In genomic region chr5:127419007-127419406, GRCh38 we compare ENCODE assay signal across 33 cellular contexts.
A peak's percentile ranks its signal among the peaks of the same experiment; 100 is the strongest.
DNase-seq lines count a peak whose midpoint lies in the region; ATAC-seq and TF ChIP-seq lines count a peak whose summit lies in the region.
"Had no signal": no experiment of that assay in that cellular context is flagged by ENCODE, and none has a peak within 500 bp of the region (broad histone marks: within the 10 kb centered on the region; RNA-seq: fewer than 3 reads in every experiment).

No MANE protein-coding gene starts in this region.

- H3K27me3 ChIP-seq in GM23338 (ENCODE audit: insufficient read depth), result no peaks in the 10 kb centered on the region
- H3K27me3 ChIP-seq: body of pancreas, pancreas, right atrium auricular region, testis had no signal

- no peaks in the 10 kb centered on the region for H3K36me3 ChIP-seq in GM23338 (ENCODE audit: insufficient read depth)
- H3K36me3 ChIP-seq: left ventricle myocardium inferior, pancreas, right atrium auricular region had no signal

- DNase-seq in DMS 273 (lab: John Stamatoyannopoulos, UW; ENCODE audit: unreplicated experiment) (peak; percentile 69), DMS 273 treated with DMSO at 0.1 percent for 48 hours (lab: John Stamatoyannopoulos, UW) (no peak), NCI-H1694 treated with DMSO at 0.1 percent for 48 hours (lab: John Stamatoyannopoulos, UW) (peak; percentile 80), caudate nucleus (lab: John Stamatoyannopoulos, UW) (no peak), progenitor cell of endocrine pancreas (ENCODE audit: low spot score, unreplicated experiment) (no peak), NCI-H510A (lab: John Stamatoyannopoulos, UW) (no peak), GM23338 (ENCODE audit: low spot score) (no peak)
- DNase-seq: 8988T; activated CD4-positive, alpha-beta memory T cell treated with anti-CD3 and anti-CD28 coated beads for 36 hours; activated CD4-positive, alpha-beta T cell treated with anti-CD3 and anti-CD28 coated beads for 1 hour; activated naive CD4-positive, alpha-beta T cell treated with Interleukin-2 at 50 U/mL for 16 hours; body of pancreas; Caco-2; DMS79 treated with DMSO at 0.1 percent for 48 hours; effector CD4-positive, alpha-beta T cell; GF-D8; glutamatergic neuron; GM23248; HFFc6; islet precursor cell; left ventricle myocardium inferior; mesenchymal stem cell; NCI-H1048; NCI-H510A treated with DMSO at 0.1 percent for 48 hours; pancreas; stimulated activated naive CD4-positive, alpha-beta T cell; T-helper 17 cell; testis had no signal

- H3K27ac Mint-ChIP-seq in progenitor cell of endocrine pancreas (no peak overlapping the region), GM23338 (no peak overlapping the region)
- H3K27ac Mint-ChIP-seq: activated CD4-positive, alpha-beta memory T cell treated with anti-CD3 and anti-CD28 coated beads for 36 hours; CD14-positive monocyte; HFFc6; IgD-negative memory B cell; T-helper 17 cell had no signal

- no peak for ATAC-seq in HG03432 (IDR thresholded peaks at IDR 0.05; ENCODE audit: unreplicated experiment)
- ATAC-seq in GM23338, result no peak; the same call in 2 of the 3 replicates
- ATAC-seq: body of pancreas, pancreas, T-helper 17 cell had no signal

- H3K4me1 Mint-ChIP-seq in progenitor cell of endocrine pancreas (ENCODE audit: low read depth), result no peaks in the 10 kb centered on the region
- H3K4me1 Mint-ChIP-seq in GM23338, result peaks cover 2% of the 10 kb centered on the region; the same call in 2 of the 3 replicates

- no peak overlapping the region for H2AFZ ChIP-seq in GM23338
- H2AFZ ChIP-seq: GM23248 had no signal

- no peaks in the 10 kb centered on the region for H3F3A ChIP-seq in GM23338 (replicated peaks; ENCODE audit: low read depth)

- H3K4me3 ChIP-seq in GM23338, result no peak overlapping the region
- H3K4me3 ChIP-seq: body of pancreas, GM23248, left ventricle myocardium inferior, pancreas, right atrium auricular region, smooth muscle cell, testis had no signal

- no peaks in the 10 kb centered on the region for H3K4me1 ChIP-seq in GM23338 (ENCODE audit: insufficient read depth)
- H3K4me1 ChIP-seq: body of pancreas, Caco-2, pancreas, right atrium auricular region, testis had no signal

- H3K36me3 Mint-ChIP-seq in progenitor cell of endocrine pancreas (ENCODE audit: insufficient read depth) (peaks cover 9% of the 10 kb centered on the region), GM23338 (ENCODE audit: low read depth) (peaks cover 19% of the 10 kb centered on the region)
- H3K36me3 Mint-ChIP-seq: activated CD4-positive, alpha-beta memory T cell treated with anti-CD3 and anti-CD28 coated beads for 36 hours; CD14-positive monocyte; IgD-negative memory B cell had no signal

- TF ChIP-seq CTCF in progenitor cell of endocrine pancreas (IDR thresholded peaks at IDR 0.05; ENCODE audit: unreplicated experiment), result peak; percentile 12
- peak in 1 of 2 experiments; percentile 33; a peak in 1 of 4 replicates for TF ChIP-seq CTCF in GM23338 (conservative IDR thresholded peaks at IDR 0.05; ENCODE audit: low read depth in 2 of 2)

- no peaks in the 10 kb centered on the region for H4K20me1 ChIP-seq in GM23338 (replicated peaks; ENCODE audit: insufficient read depth)

- H3K4me3 Mint-ChIP-seq in progenitor cell of endocrine pancreas (ENCODE audit: low read depth) (no peak overlapping the region), GM23338 (no peak overlapping the region)
- H3K4me3 Mint-ChIP-seq: activated CD4-positive, alpha-beta memory T cell treated with anti-CD3 and anti-CD28 coated beads for 36 hours; CD14-positive monocyte; HFFc6; IgD-negative memory B cell; T-helper 17 cell had no signal

- no peak overlapping the region for H3K4me2 ChIP-seq in GM23338
- H3K4me2 ChIP-seq: smooth muscle cell had no signal

- H3K27me3 Mint-ChIP-seq in progenitor cell of endocrine pancreas (no peaks in the 10 kb centered on the region), GM23338 (ENCODE audit: insufficient read depth, low read depth, poor library complexity) (peaks cover 2% of the 10 kb centered on the region)
- H3K27me3 Mint-ChIP-seq: activated CD4-positive, alpha-beta memory T cell treated with anti-CD3 and anti-CD28 coated beads for 36 hours; IgD-negative memory B cell had no signal

- no peaks in the 10 kb centered on the region for H3K79me2 ChIP-seq in GM23338 (replicated peaks; ENCODE audit: insufficient read depth)

- H3K9me3 Mint-ChIP-seq in progenitor cell of endocrine pancreas (ENCODE audit: low read depth), result peaks cover 3% of the 10 kb centered on the region
- H3K9me3 Mint-ChIP-seq in GM23338, result no peaks in the 10 kb centered on the region
- H3K9me3 Mint-ChIP-seq: activated CD4-positive, alpha-beta memory T cell treated with anti-CD3 and anti-CD28 coated beads for 36 hours; HFFc6; IgD-negative memory B cell had no signal

- H3K9me2 ChIP-seq in GM23338 (ENCODE audit: insufficient read depth), result no peaks in the 10 kb centered on the region

- peak overlapping the region; percentile 53 for H3K27ac ChIP-seq in caudate nucleus (ENCODE audit: low read depth, low read length)
- H3K27ac ChIP-seq in GM23338 (ENCODE audit: low read depth), result no peak overlapping the region
- H3K27ac ChIP-seq: body of pancreas, GM23248, left ventricle myocardium inferior, pancreas, right atrium auricular region, testis had no signal

TF ChIP-seq in GM23338, 12 proteins besides CTCF, POLR2A, EP300 and RAD21 (continues in another document):
- no peak for TF ChIP-seq ZNF114 (CRISPR knock-in tag; IDR thresholded peaks at IDR 0.05)
- TF ChIP-seq EZH2 (IDR thresholded peaks at IDR 0.05; ENCODE audit: low read depth, unreplicated experiment), result no peak
- TF ChIP-seq CREB1 (CRISPR knock-in tag; IDR thresholded peaks at IDR 0.05; ENCODE audit: low read depth), result no peak
- TF ChIP-seq POLR2AphosphoS5 (IDR thresholded peaks at IDR 0.05; ENCODE audit: low read depth), result no peak
- no peak for TF ChIP-seq STAT1 (IDR thresholded peaks at IDR 0.05; ENCODE audit: unreplicated experiment)
- no peak for TF ChIP-seq NANOG (IDR thresholded peaks at IDR 0.05; ENCODE audit: borderline replicate concordance)
- no peak for TF ChIP-seq REST (IDR thresholded peaks at IDR 0.05; ENCODE audit: unreplicated experiment)
- TF ChIP-seq ZNF331 (CRISPR knock-in tag; IDR thresholded peaks at IDR 0.05; ENCODE audit: low read depth), result no peak
- TF ChIP-seq EZH2phosphoT487 (IDR thresholded peaks at IDR 0.05; ENCODE audit: unreplicated experiment), result no peak

Comparison
In these comparisons a context has a peak if more than half of its experiments do, and no peak if none do; other contexts are left out.
1. DNase-seq: peak in DMS 273 (single experiment) and NCI-H1694 treated with DMSO at 0.1 percent for 48 hours (single experiment); none in DMS 273 treated with DMSO at 0.1 percent for 48 hours (single experiment), caudate nucleus (0 of 61), progenitor cell of endocrine pancreas (single experiment), NCI-H510A (single experiment) and GM23338 (single experiment).